ENCODE assay signal across 9 cellular contexts in the genomic region with DNA sequence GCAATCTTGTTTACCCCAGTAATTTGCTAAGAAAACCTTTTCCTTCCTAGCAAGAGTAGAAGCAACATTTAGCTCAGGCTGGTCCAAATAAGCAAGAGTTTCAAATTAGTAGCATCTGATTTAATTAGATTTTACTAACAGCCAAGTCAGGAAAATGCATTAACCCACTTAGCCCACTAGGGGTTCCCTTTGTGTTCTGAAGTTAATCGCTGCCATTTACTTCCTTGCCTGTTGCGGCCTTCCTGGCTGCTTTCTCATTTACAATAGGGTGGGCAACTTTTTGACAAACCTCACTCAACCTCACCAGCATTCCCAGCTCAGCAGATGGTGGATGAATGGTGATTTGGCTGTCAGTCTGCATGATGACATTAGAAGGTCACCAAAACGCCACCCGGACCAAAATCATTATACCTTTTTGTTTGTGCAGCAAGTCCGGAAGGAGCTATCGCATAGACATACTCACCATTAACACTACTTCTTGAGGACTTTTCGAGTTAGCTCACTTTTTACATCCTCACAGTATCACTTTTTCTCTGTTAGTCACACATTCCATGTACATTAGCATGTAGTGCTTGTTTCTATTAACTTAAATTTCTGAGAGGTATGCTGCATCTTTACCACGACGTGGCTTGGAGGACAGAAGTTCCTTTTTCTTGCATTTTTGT.
DNase-seq lines count a peak whose midpoint lies in the region; ATAC-seq and TF ChIP-seq lines count a peak whose summit lies in the region.
"Had no signal": no experiment of that assay in that cellular context is flagged by ENCODE, and none has a peak within 500 bp of the region (broad histone marks: within the 10 kb centered on the region; RNA-seq: fewer than 3 reads in every experiment).

No MANE protein-coding gene starts in this region.

- H3K27me3 ChIP-seq in WERI-Rb-1 (ENCODE audit: insufficient read depth, low read depth, severe bottlenecking): peaks cover 79% of the 10 kb centered on the region
- H3K27me3 ChIP-seq in lower lobe of right lung (ENCODE audit: low read depth): no peaks in the 10 kb centered on the region
- H3K27me3 ChIP-seq: BLaER1 treated with 17β-estradiol and CSF1 and Interleukin-3, amounts not matched to agents 10 nM and 100 nM had no signal

- intact Hi-C loops in lower lobe of right lung (cut with DNase I): no loop called here

- no peaks in the 10 kb centered on the region for H3K36me3 ChIP-seq in WERI-Rb-1
- H3K36me3 ChIP-seq in lower lobe of right lung: no peaks in the 10 kb centered on the region
- H3K36me3 ChIP-seq: BLaER1 treated with 17β-estradiol and CSF1 and Interleukin-3, amounts not matched to agents 10 nM and 100 nM had no signal

- in situ Hi-C loops in G401 (cut with HindIII; ENCODE audit: low sequenced_read_pairs): no loop called here

- ATAC-seq in HG03432 (IDR thresholded peaks at IDR 0.05; ENCODE audit: unreplicated experiment) (peak; percentile 76), lower lobe of right lung (no peak), GM21423 (IDR thresholded peaks at IDR 0.05; ENCODE audit: unreplicated experiment) (no peak)

- H3K4me3 ChIP-seq in WERI-Rb-1 (ENCODE audit: low read depth, low read length) (no peak overlapping the region), lower lobe of right lung (no peak overlapping the region)
- H3K4me3 ChIP-seq: BLaER1 treated with 17β-estradiol and CSF1 and Interleukin-3, amounts not matched to agents 10 nM and 100 nM had no signal

- H3K27ac ChIP-seq in WERI-Rb-1: no peak overlapping the region
- H3K27ac ChIP-seq in lower lobe of right lung: no peak overlapping the region
- H3K27ac ChIP-seq: BLaER1 treated with 17β-estradiol and CSF1 and Interleukin-3, amounts not matched to agents 10 nM and 100 nM had no signal

- H3K4me1 ChIP-seq in lower lobe of right lung: no peaks in the 10 kb centered on the region

- DNase-seq in NCI-H1092 treated with DMSO at 0.1 percent for 48 hours (lab: John Stamatoyannopoulos, UW) (peak; percentile 23), NCI-H1092 (lab: John Stamatoyannopoulos, UW) (no peak), WERI-Rb-1 (peak; percentile 9), lower lobe of right lung (no peak), G401 (ENCODE audit: low spot score) (no peak), NCI-H187 treated with DMSO at 0.1 percent for 48 hours (lab: John Stamatoyannopoulos, UW) (no peak)

- H3K9me3 ChIP-seq in WERI-Rb-1 (ENCODE audit: severe bottlenecking) (no peaks in the 10 kb centered on the region), lower lobe of right lung (no peaks in the 10 kb centered on the region)

- TF ChIP-seq CTCF in WERI-Rb-1 (IDR thresholded peaks at IDR 0.05; ENCODE audit: low read depth, low read length) (peak; percentile 61), lower lobe of right lung (IDR thresholded peaks at IDR 0.05) (peak; percentile 51)

Comparison
In these comparisons a context has a peak if more than half of its experiments do, and no peak if none do; other contexts are left out.
1. DNase-seq: peak in NCI-H1092 treated with DMSO at 0.1 percent for 48 hours (single experiment) and WERI-Rb-1 (single experiment); none in NCI-H1092 (single experiment), lower lobe of right lung (single experiment), G401 (single experiment) and NCI-H187 treated with DMSO at 0.1 percent for 48 hours (single experiment).